In genomic region chr2:170950221-170950737, GRCh38 we compare ENCODE assay signal across 10 cellular contexts. TPM values are rescaled to one million over a fixed set of nuclear protein-coding genes. Genes with fewer than 3 reads are reported as not detected.
DNase-seq lines count a peak whose midpoint lies in the region; ATAC-seq and TF ChIP-seq lines count a peak whose summit lies in the region.
"Had no signal": no experiment of that assay in that cellular context is flagged by ENCODE, and none has a peak within 500 bp of the region (broad histone marks: within the 10 kb centered on the region; RNA-seq: fewer than 3 reads in every experiment).

No MANE protein-coding gene starts in this region.

- peaks cover 17% of the 10 kb centered on the region for H3K4me1 Mint-ChIP-seq in CD14-positive monocyte
- H3K4me1 Mint-ChIP-seq in IgD-negative memory B cell: peaks cover 12 to 23% (median 22%) of the 10 kb centered on the region in 3 donors

- H3K4me3 Mint-ChIP-seq in CD14-positive monocyte (peak overlapping the region; percentile 31 to 75), IgD-negative memory B cell (peak overlapping the region in 1 of 4 donors; percentile 83)
- H3K4me3 Mint-ChIP-seq: activated naive CD4-positive, alpha-beta T cell treated with anti-CD3 and anti-CD28 coated beads, Interleukin-2, amount 50 U/mL, for 24 hours had no signal

- no peaks in the 10 kb centered on the region for H3K9me3 ChIP-seq in WERI-Rb-1 (ENCODE audit: severe bottlenecking)

- intact Hi-C loops in CD14-positive monocyte (cut with micrococcal nuclease): no loop called here

- ATAC-seq in GM19324 (IDR thresholded peaks at IDR 0.05; ENCODE audit: low FRiP score, unreplicated experiment) (peak; percentile 69), HG02852 (IDR thresholded peaks at IDR 0.05; ENCODE audit: unreplicated experiment) (peak; percentile 76)

- no peak overlapping the region for H3K4me3 ChIP-seq in WERI-Rb-1 (ENCODE audit: low read depth, low read length)

- no peak for TF ChIP-seq CTCF in CD14-positive monocyte (IDR thresholded peaks at IDR 0.05)
- no peak for TF ChIP-seq CTCF in WERI-Rb-1 (IDR thresholded peaks at IDR 0.05; ENCODE audit: low read depth, low read length)

- H3K27ac ChIP-seq in WERI-Rb-1: no peak overlapping the region
- H3K27ac ChIP-seq: VCaP had no signal

- H3K9me3 Mint-ChIP-seq in CD14-positive monocyte (no peaks in the 10 kb centered on the region), IgD-negative memory B cell (no peaks in the 10 kb centered on the region)
- H3K9me3 Mint-ChIP-seq: activated naive CD4-positive, alpha-beta T cell treated with anti-CD3 and anti-CD28 coated beads, Interleukin-2, amount 50 U/mL, for 24 hours had no signal

- H3K36me3 ChIP-seq in WERI-Rb-1: peaks cover 66% of the 10 kb centered on the region

- H3K27ac Mint-ChIP-seq in CD14-positive monocyte (peak overlapping the region; percentile 90 to 97 (median 94)), IgD-negative memory B cell (peak overlapping the region; percentile 39 to 84 (median 70))
- H3K27ac Mint-ChIP-seq: activated naive CD4-positive, alpha-beta T cell treated with anti-CD3 and anti-CD28 coated beads, Interleukin-2, amount 50 U/mL, for 24 hours had no signal

- DNase-seq in CD14-positive monocyte (ENCODE audit: low spot score): no peak
- no peak for DNase-seq in WERI-Rb-1
- DNase-seq in effector CD8-positive, alpha-beta T cell (lab: John Stamatoyannopoulos, UW): no peak
- no peak for DNase-seq in NCI-H1092 (lab: John Stamatoyannopoulos, UW)
- no peak for DNase-seq in NCI-H146 (lab: John Stamatoyannopoulos, UW)

- H3K27me3 ChIP-seq in WERI-Rb-1 (ENCODE audit: insufficient read depth, low read depth, severe bottlenecking): no peaks in the 10 kb centered on the region

- H3K27me3 Mint-ChIP-seq in CD14-positive monocyte (ENCODE audit: low read depth in 3 of 3): peaks cover 0 to 2% (median 0%) of the 10 kb centered on the region in 3 donors
- H3K27me3 Mint-ChIP-seq in IgD-negative memory B cell: no peaks in the 10 kb centered on the region
- H3K27me3 Mint-ChIP-seq: activated naive CD4-positive, alpha-beta T cell treated with anti-CD3 and anti-CD28 coated beads, Interleukin-2, amount 50 U/mL, for 24 hours had no signal

- H3K36me3 Mint-ChIP-seq in CD14-positive monocyte (peaks cover 43 to 47% of the 10 kb centered on the region in 2 donors), IgD-negative memory B cell (peaks cover 16% of the 10 kb centered on the region)

RNA-seq across cellular contexts. Expression of gene GORASP2, which starts 21.2 kb away (rescaled TPM):
- polyA plus RNA-seq in CD14-positive monocyte (10 to 100 TPM; 46.5 to 51.2 TPM), IgD-negative memory B cell (74.1 TPM)
